Comparison of ENCODE assay signal across 21 cellular contexts in genomic region chr16:67016681-67017450, GRCh38. TPM values are rescaled to one million over a fixed set of nuclear protein-coding genes. Genes with fewer than 3 reads are reported as not detected.
DNase-seq lines count a peak whose midpoint lies in the region; ATAC-seq, FAIRE-seq and TF ChIP-seq lines count a peak whose summit lies in the region.
"Had no signal": no experiment of that assay in that cellular context is flagged by ENCODE, and none has a peak within 500 bp of the region (broad histone marks: within the 10 kb centered on the region; RNA-seq: fewer than 3 reads in every experiment).

No MANE protein-coding gene starts in this region.

- no peak for TF ChIP-seq RAD21 in H1 (IDR thresholded peaks at IDR 0.05 in 1 of 2, conservative IDR thresholded peaks at IDR 0.05 in 1 of 2; ENCODE audit: low read depth in 2 of 2, low read length in 2 of 2)

- no peak overlapping the region for H4K5ac ChIP-seq in H1 (ENCODE audit: insufficient read length, low read depth, low read length)

- TF ChIP-seq POLR2A in Peyer's patch (IDR thresholded peaks at IDR 0.05) (no peak), H1 (IDR thresholded peaks at IDR 0.05; ENCODE audit: control extremely low read depth in 1 of 2, low read depth in 2 of 2, low read length in 2 of 2) (no peak)

- H3K27me3 ChIP-seq in Peyer's patch: peaks cover 0 to 5% of the 10 kb centered on the region in 2 donors
- H3K27me3 ChIP-seq in H1 (replicated peaks in 1 of 4; ENCODE audit: control insufficient read depth in 3 of 4, extremely low read depth in 1 of 4, insufficient read depth in 3 of 4, low read length in 3 of 4): peaks cover 16 to 37% (median 28%) of the 10 kb centered on the region in 4 experiments
- peaks cover 13% of the 10 kb centered on the region for H3K27me3 ChIP-seq in trophoblast cell (ENCODE audit: insufficient read depth, low read length)
- H3K27me3 ChIP-seq: right lobe of liver, tibial nerve had no signal

- H3K9ac ChIP-seq in H1 (replicated peaks in 1 of 4; ENCODE audit: extremely low read depth in 1 of 4, low read depth in 3 of 4, low read length in 3 of 4) (no peak overlapping the region), trophoblast cell (ENCODE audit: low read length) (no peak overlapping the region)

- H3K4me2 ChIP-seq in H1 (ENCODE audit: insufficient read depth in 1 of 2, low read depth in 2 of 2, low read length in 2 of 2) (no peak overlapping the region), trophoblast cell (ENCODE audit: low read length) (no peak overlapping the region)

- peaks cover 11% of the 10 kb centered on the region; the same call in 1 of the 2 replicates for H3K23me2 ChIP-seq in H1 (ENCODE audit: low read depth, low read length)

- CTCF ChIA-PET in HEK293 (lab: Yijun Ruan, JAX) (interaction anchor here (0.6 to 13.3 kb wide), 27 partner anchors 8 to 406 kb away, joined by 3 to 155 read pairs (median 8); partner anchors contain the start of genes FBXL8, MATCAP1, NOL3 and TRADD), H1 (lab: Charles Lee; ENCODE audit: partially characterized antibody) (interaction anchor here (0.5 to 10.2 kb wide), 32 partner anchors 10 to 428 kb away, joined by 3 to 164 read pairs (median 6); partner anchors contain the start of genes B3GNT9, CBFB, CES3 and CES4A)

- H3K27ac ChIP-seq in HEK293 (ENCODE audit: extremely low read depth, low read depth, low read length): no peak overlapping the region
- H3K27ac ChIP-seq in Peyer's patch: no peak overlapping the region
- no peak overlapping the region for H3K27ac ChIP-seq in H1 (ENCODE audit: low read depth, low read length)
- peak overlapping the region; percentile 50 for H3K27ac ChIP-seq in trophoblast cell (ENCODE audit: low read depth, low read length)
- H3K27ac ChIP-seq: left lung, right lobe of liver, stomach, tibial nerve had no signal

- H3K4me1 ChIP-seq in HEK293 (ENCODE audit: control insufficient read depth, insufficient read depth, low read length) (no peaks in the 10 kb centered on the region; the same call in 1 of the 2 replicates), Peyer's patch (peaks cover 0 to 18% (median 14%) of the 10 kb centered on the region in 4 donors), H1 (replicated peaks in 1 of 4; ENCODE audit: control insufficient read depth in 3 of 4, insufficient read depth in 4 of 4, low read length in 3 of 4) (peaks cover 0 to 6% (median 4%) of the 10 kb centered on the region in 4 experiments; a peak in 4 of 7 replicates), trophoblast cell (ENCODE audit: control insufficient read depth in 1 of 2, insufficient read depth in 2 of 2, low read length in 2 of 2) (peaks cover 27 to 29% of the 10 kb centered on the region in 2 experiments)

- no peaks in the 10 kb centered on the region for H3K9me3 ChIP-seq in HEK293 (ENCODE audit: control insufficient read depth, insufficient read depth, low read depth, low read length)
- no peaks in the 10 kb centered on the region for H3K9me3 ChIP-seq in Peyer's patch
- H3K9me3 ChIP-seq in H1 (ENCODE audit: insufficient read depth in 2 of 2, low read depth in 1 of 2, low read length in 1 of 2): no peaks in the 10 kb centered on the region
- H3K9me3 ChIP-seq in trophoblast cell (ENCODE audit: insufficient read depth, low read depth, low read length): no peaks in the 10 kb centered on the region
- H3K9me3 ChIP-seq: left lung, right lobe of liver, stomach, tibial nerve had no signal

- no peaks in the 10 kb centered on the region for H4K20me1 ChIP-seq in H1 (replicated peaks in 1 of 2; ENCODE audit: control insufficient read depth in 1 of 2, insufficient read depth in 2 of 2, low read length in 2 of 2)

- H2BK12ac ChIP-seq in H1 (ENCODE audit: low read depth, low read length) (no peak overlapping the region), trophoblast cell (ENCODE audit: low read length) (peak overlapping the region; percentile 81)

- peak overlapping the region; percentile 56; the same call in 1 of the 2 replicates for H2BK20ac ChIP-seq in H1 (ENCODE audit: low read length)

- H2AK5ac ChIP-seq in H1 (ENCODE audit: low read depth, low read length): no peak overlapping the region; the same call in 1 of the 2 replicates
- peak overlapping the region; percentile 90 for H2AK5ac ChIP-seq in trophoblast cell (ENCODE audit: low read length)

- DNase-seq in Peyer's patch (peak in 2 of 3 donors; percentile 38 to 41), H1 (ENCODE audit: low read depth in 1 of 2, low spot score in 2 of 2) (no peak), trophoblast cell (no peak)
- DNase-seq in NK-92 treated with Interleukin-12 subunit alpha and Interleukin-12 subunit beta, amount 100 ng/mL, for 24 hours (lab: John Stamatoyannopoulos, UW): no peak
- DNase-seq: activated CD8-positive, alpha-beta memory T cell treated with anti-CD3 and anti-CD28 coated beads, Interleukin-2, amount 10 ng/mL, durations not matched to agents 7 days and 5 days; CD4-positive, CD25-positive, alpha-beta regulatory T cell; foreskin fibroblast; NCI-H1417 treated with DMSO at 0.1 percent for 48 hours; NCI-H2081 treated with DMSO at 0.1 percent for 48 hours; nephron progenitor cell; PC-3; SIG-M5; stimulated activated CD4-positive, alpha-beta T cell treated with anti-CD3 and anti-CD28 coated beads, Interleukin-15, amount 100 ng/mL, for 24 hours; stomach; SW 1271 had no signal

- peak overlapping the region; percentile 48 for H4K12ac ChIP-seq in trophoblast cell (ENCODE audit: low read depth, low read length)

- ATAC-seq in HG03139 (IDR thresholded peaks at IDR 0.05; ENCODE audit: unreplicated experiment) (no peak), HG02798 (IDR thresholded peaks at IDR 0.05; ENCODE audit: poor library complexity, unreplicated experiment) (no peak)

- H3K4ac ChIP-seq in H1 (replicated peaks; ENCODE audit: insufficient read length, low read depth, low read length) (no peak overlapping the region), trophoblast cell (ENCODE audit: low read depth, low read length) (no peak overlapping the region)

- no peak overlapping the region for H3K18ac ChIP-seq in H1 (ENCODE audit: extremely low read depth, low read length)
- peak overlapping the region; percentile 34 for H3K18ac ChIP-seq in trophoblast cell (ENCODE audit: low read length)

- H2AFZ ChIP-seq in H1 (ENCODE audit: low read length): no peak overlapping the region
- H2AFZ ChIP-seq in trophoblast cell (ENCODE audit: insufficient read depth, low read length, poor library complexity): no peak overlapping the region

- 75% methylated on average over 5 of the region's 5 CpGs; no CpG with 5 or more reads in 1 of the 2 experiments for WGBS in H1 (ENCODE audit: extremely low coverage in 1 of 2, insufficient coverage in 1 of 2, insufficient read length in 1 of 2, insufficient replicate concordance in 2 of 2, low coverage in 1 of 2, low lambda C conversion rate in 2 of 2, missing lambda C conversion rate in 1 of 2), 2 experiments
- WGBS in trophoblast cell (ENCODE audit: extremely low coverage, insufficient coverage, insufficient read length): no CpG with 5 or more reads among the region's 5 CpGs

- no peak overlapping the region for H4K8ac ChIP-seq in H1 (ENCODE audit: extremely low read depth, insufficient read depth, low read length)
- H4K8ac ChIP-seq in trophoblast cell (ENCODE audit: low read depth, low read length): peak overlapping the region; percentile 50

- H2BK5ac ChIP-seq in H1 (ENCODE audit: low read depth, low read length) (no peak overlapping the region), trophoblast cell (ENCODE audit: low read depth, low read length, poor library complexity) (peak overlapping the region; percentile 67)

- POLR2A ChIA-PET in HEK293 (lab: Yijun Ruan, JAX): no interaction called here
- POLR2A ChIA-PET in H1 (lab: Charles Lee; ENCODE audit: partially characterized antibody): interaction anchor here (0.6 to 1.1 kb wide), 2 partner anchors 87 to 104 kb away, joined by 3 to 4 read pairs; no protein-coding TSS in a partner anchor

- H3K79me1 ChIP-seq in H1 (ENCODE audit: low read depth, low read length) (no peaks in the 10 kb centered on the region), trophoblast cell (ENCODE audit: low read length) (peaks cover 12% of the 10 kb centered on the region)

- no peaks in the 10 kb centered on the region for H3K36me3 ChIP-seq in HEK293 (ENCODE audit: control insufficient read depth in 2 of 2, insufficient read depth in 1 of 2, low read length in 2 of 2)
- H3K36me3 ChIP-seq in Peyer's patch: no peaks in the 10 kb centered on the region
- H3K36me3 ChIP-seq in H1 (ENCODE audit: control insufficient read depth in 2 of 4, insufficient read depth in 4 of 4, low read length in 3 of 4): no peaks in the 10 kb centered on the region
- H3K36me3 ChIP-seq in trophoblast cell (ENCODE audit: control insufficient read depth in 1 of 2, insufficient read depth in 2 of 2, low read length in 2 of 2): no peaks in the 10 kb centered on the region
- H3K36me3 ChIP-seq: left lung, right lobe of liver, stomach, tibial nerve had no signal

- no peak overlapping the region for H3K14ac ChIP-seq in H1 (ENCODE audit: insufficient read length)
- H3K14ac ChIP-seq in trophoblast cell (ENCODE audit: low read length): peak overlapping the region; percentile 37

- H3K79me2 ChIP-seq in H1 (ENCODE audit: control insufficient read depth in 1 of 2, insufficient read depth in 2 of 2, low read length in 2 of 2) (no peaks in the 10 kb centered on the region), trophoblast cell (ENCODE audit: control insufficient read depth, insufficient read depth, low read length, poor library complexity) (no peaks in the 10 kb centered on the region)

- FAIRE-seq in H1 (lab: Jason Lieb, UNC): no peak

- no peak overlapping the region for H3K4me3 ChIP-seq in HEK293 (ENCODE audit: low read depth, low read length)
- no peak overlapping the region for H3K4me3 ChIP-seq in Peyer's patch
- no peak overlapping the region for H3K4me3 ChIP-seq in H1 (ENCODE audit: extremely low read depth in 1 of 4, insufficient read depth in 2 of 4, low read depth in 3 of 4, low read length in 4 of 4)
- H3K4me3 ChIP-seq in trophoblast cell (ENCODE audit: low read depth, low read length): no peak overlapping the region
- H3K4me3 ChIP-seq: left lung, right lobe of liver, stomach, tibial nerve had no signal

- no peak overlapping the region for H2BK15ac ChIP-seq in H1 (ENCODE audit: low read length)

- no peak overlapping the region for H2BK120ac ChIP-seq in H1 (replicated peaks; ENCODE audit: low read depth, low read length)
- H2BK120ac ChIP-seq in trophoblast cell (ENCODE audit: insufficient read depth, low read length, poor library complexity): peak overlapping the region; percentile 55

- no peak overlapping the region for H4K91ac ChIP-seq in H1 (replicated peaks; ENCODE audit: insufficient read length, low read length)
- peak overlapping the region; percentile 88 for H4K91ac ChIP-seq in trophoblast cell (ENCODE audit: low read depth, low read length)

- no peak for TF ChIP-seq CTCF in HEK293 (tag by site-specific recombination; IDR thresholded peaks at IDR 0.05)
- no peak for TF ChIP-seq CTCF in Peyer's patch (IDR thresholded peaks at IDR 0.05)
- no peak for TF ChIP-seq CTCF in H1 (IDR thresholded peaks at IDR 0.05; ENCODE audit: control extremely low read depth in 1 of 3, insufficient read depth in 1 of 3, low read depth in 1 of 3, low read length in 3 of 3)

- no peak overlapping the region for H3K56ac ChIP-seq in H1 (replicated peaks; ENCODE audit: insufficient read length, low read depth, low read length)

- TF ChIP-seq EP300 in H1 (IDR thresholded peaks at IDR 0.05; ENCODE audit: borderline replicate concordance in 1 of 2, low read depth in 2 of 2, low read length in 2 of 2): no peak

- H3K23ac ChIP-seq in H1 (ENCODE audit: insufficient read length) (no peak overlapping the region), trophoblast cell (ENCODE audit: low read length) (no peak overlapping the region)

RNA-seq across cellular contexts. Expression of gene CBFB, which starts 12.1 kb away (rescaled TPM):
- total RNA-seq in Peyer's patch: 10 to 100 TPM; 14.0 to 30.5 (median 26.6) TPM
- total RNA-seq in H1 (2021; fragmentation: NEBNext Ultra II Directional; extraction: Animal tissue kit (Norgen Biotek cat#: 25700)): 31.6 and 34.3 TPM in 2 replicates
- polyA plus RNA-seq in H1 (2011; rRNA removed): 8.0 and 11.5 TPM in 2 replicates
- polyA plus RNA-seq in H1 (2011; cell fraction: cytosol; rRNA removed): 15.3 TPM
- polyA plus RNA-seq in H1 (2011; cell fraction: nucleus; rRNA removed): 4.1 TPM
- 27.8 to 34.2 TPM (median 32.1 TPM) in 4 replicates for polyA plus RNA-seq in H1 (2012, experiment 1 of 2)
- 2.8 TPM for polyA plus RNA-seq in H1 (2012, experiment 2 of 2)
- 23.0 TPM for polyA plus RNA-seq in H1 (2013, experiment 1 of 2)
- 24.7 TPM for polyA plus RNA-seq in H1 (2013, experiment 2 of 2)
- polyA minus RNA-seq in H1 (2011; rRNA and poly(A)+ RNA removed): 10.0 and 10.5 TPM in 2 replicates
- 16.9 TPM for polyA minus RNA-seq in H1 (2011; cell fraction: cytosol; rRNA and poly(A)+ RNA removed)
- polyA minus RNA-seq in H1 (2011; cell fraction: nucleus; rRNA and poly(A)+ RNA removed): 9.0 TPM
- 61.5 and 63.3 TPM in 2 replicates for polyA plus RNA-seq in trophoblast cell (2013)

RNA-seq across cellular contexts. Expression of gene CES4A, which starts 28.5 kb away (rescaled TPM):
- total RNA-seq in Peyer's patch: 10 to 100 TPM; 13.7 to 26.5 (median 17.9) TPM
- total RNA-seq in H1 (2021; fragmentation: NEBNext Ultra II Directional; extraction: Animal tissue kit (Norgen Biotek cat#: 25700)): 0.93 TPM in 1 of 2 replicates, not detected in the other
- 0.88 and 1.5 TPM in 2 replicates for polyA plus RNA-seq in H1 (2011; rRNA removed)
- 0.52 TPM for polyA plus RNA-seq in H1 (2011; cell fraction: cytosol; rRNA removed)
- 2.1 TPM for polyA plus RNA-seq in H1 (2011; cell fraction: nucleus; rRNA removed)
- 0.47 to 1.1 TPM (median 0.92 TPM) in 4 replicates for polyA plus RNA-seq in H1 (2012, experiment 1 of 2)
- not detected for polyA plus RNA-seq in H1 (2012, experiment 2 of 2)
- 0.34 TPM for polyA plus RNA-seq in H1 (2013, experiment 1 of 2)
- polyA plus RNA-seq in H1 (2013, experiment 2 of 2): 0.22 TPM
- 0.47 and 1.2 TPM in 2 replicates for polyA minus RNA-seq in H1 (2011; rRNA and poly(A)+ RNA removed)
- not detected for polyA minus RNA-seq in H1 (2011; cell fraction: cytosol; rRNA and poly(A)+ RNA removed)
- polyA minus RNA-seq in H1 (2011; cell fraction: nucleus; rRNA and poly(A)+ RNA removed): 0.60 TPM
- polyA plus RNA-seq in trophoblast cell (2013): 0.81 and 0.86 TPM in 2 replicates

RNA-seq across cellular contexts. Expression of gene CES3, which starts 55.8 kb away (rescaled TPM):
- 100 to 1,000 TPM in 3 of 4 donors, 10 to 100 TPM in 1; 28.9 to 227 (median 161) TPM for total RNA-seq in Peyer's patch
- 1.6 and 1.7 TPM in 2 replicates for total RNA-seq in H1 (2021; fragmentation: NEBNext Ultra II Directional; extraction: Animal tissue kit (Norgen Biotek cat#: 25700))
- 2.2 and 2.8 TPM in 2 replicates for polyA plus RNA-seq in H1 (2011; rRNA removed)
- polyA plus RNA-seq in H1 (2011; cell fraction: cytosol; rRNA removed): 3.4 TPM
- 13.2 TPM for polyA plus RNA-seq in H1 (2011; cell fraction: nucleus; rRNA removed)
- 1.1 to 3.7 TPM (median 2.0 TPM) in 4 replicates for polyA plus RNA-seq in H1 (2012, experiment 1 of 2)
- polyA plus RNA-seq in H1 (2012, experiment 2 of 2): 0.67 TPM
- 1.7 TPM for polyA plus RNA-seq in H1 (2013, experiment 1 of 2)
- polyA plus RNA-seq in H1 (2013, experiment 2 of 2): 1.3 TPM
- polyA minus RNA-seq in H1 (2011; rRNA and poly(A)+ RNA removed): 2.4 and 2.9 TPM in 2 replicates
- polyA minus RNA-seq in H1 (2011; cell fraction: cytosol; rRNA and poly(A)+ RNA removed): 0.59 TPM
- 12.5 TPM for polyA minus RNA-seq in H1 (2011; cell fraction: nucleus; rRNA and poly(A)+ RNA removed)
- 0.17 and 0.26 TPM in 2 replicates for polyA plus RNA-seq in trophoblast cell (2013)

Comparison
In these comparisons a context has a peak if more than half of its experiments do, and no peak if none do; other contexts are left out.
1. DNase-seq: peak in Peyer's patch (2 of 3); none in H1 (0 of 2), trophoblast cell (0 of 2) and NK-92 treated with Interleukin-12 subunit alpha and Interleukin-12 subunit beta, amount 100 ng/mL, for 24 hours (single experiment).
2. RNA of gene CES3, which starts 55.8 kb away (total RNA-seq): 28.9 to 227 TPM in Peyer's patch; 1.6 to 1.7 TPM in H1; every median in the first group is over 10 times any median in the second.